ENCODE assay signal across 8 cellular contexts in genomic region chr9:100473271-100474081, GRCh38. TPM values are rescaled to one million over a fixed set of nuclear protein-coding genes. Genes with fewer than 3 reads are reported as not detected.
DNase-seq lines count a peak whose midpoint lies in the region; ATAC-seq, FAIRE-seq and TF ChIP-seq lines count a peak whose summit lies in the region.

No MANE protein-coding gene starts in this region.

- FAIRE-seq in HTR-8/SVneo (lab: Jason Lieb, UNC): no peak

- intact Hi-C loops in Calu3 (cut with micrococcal nuclease; ENCODE audit: unreplicated experiment) (no loop called here), left colon (cut with DNase I, micrococcal nuclease) (no loop called here)

- peak overlapping the region; percentile 75 for H3K4me3 Mint-ChIP-seq in Calu3 (ENCODE audit: low read depth, unreplicated experiment)

- no TSS peak for BruUV-seq in Calu3 (replicated peaks; lab: Mats Ljungman, UMichigan)

- H3K9me3 Mint-ChIP-seq in Calu3 (ENCODE audit: low read depth, unreplicated experiment): no peaks in the 10 kb centered on the region

- peak overlapping the region; percentile 62 for H3K4me3 ChIP-seq in cardiac fibroblast (replicated peaks in 1 of 2; ENCODE audit: low read depth in 2 of 2, low read length in 2 of 2)

- no peaks in the 10 kb centered on the region for H3K27me3 Mint-ChIP-seq in Calu3 (ENCODE audit: unreplicated experiment)

- ATAC-seq in GM21381 (IDR thresholded peaks at IDR 0.05; ENCODE audit: unreplicated experiment): peak; percentile 75
- ATAC-seq in left colon: peak; percentile 58

- no peak overlapping the region for H3K27ac Mint-ChIP-seq in Calu3 (ENCODE audit: unreplicated experiment)

- H3K36me3 Mint-ChIP-seq in Calu3 (ENCODE audit: insufficient read depth, unreplicated experiment): peaks cover 11% of the 10 kb centered on the region

- CTCF ChIA-PET in Calu3 (lab: Charles Lee): interaction anchor here (0.6 to 0.8 kb wide), 5 partner anchors 12 to 1904 kb away, joined by 3 to 5 read pairs (median 3); no protein-coding TSS in a partner anchor

- DNase-seq in Calu3 (peak; percentile 43), HTR-8/SVneo (ENCODE audit: insufficient read length, low spot score) (peak; percentile 13), T-helper 9 cell (peak; percentile 7), cardiac fibroblast (ENCODE audit: low read depth in 2 of 2) (peak; percentile 22 to 35), left colon (peak in 1 of 2 donors; percentile 17), OCI-M2 (lab: John Stamatoyannopoulos, UW; ENCODE audit: unreplicated experiment) (no peak)
- DNase-seq in stimulated activated CD8-positive, alpha-beta memory T cell treated with anti-CD3 and anti-CD28 coated beads, Interleukin-12 subunit alpha, Interleukin-12 subunit beta, amount 100 ng/mL, for 1 hour (ENCODE audit: low read depth): peak; percentile 6

- H3K4me1 Mint-ChIP-seq in Calu3 (ENCODE audit: low read depth, unreplicated experiment): peaks cover 10% of the 10 kb centered on the region

- TF ChIP-seq CTCF in Calu3 (IDR thresholded peaks at IDR 0.05; ENCODE audit: unreplicated experiment): no peak
- no peak for TF ChIP-seq CTCF in cardiac fibroblast (IDR thresholded peaks at IDR 0.05; ENCODE audit: low read depth, low read length)

RNA-seq across cellular contexts. Expression of gene TMEFF1, which starts 0.5 kb away (rescaled TPM):
- total RNA-seq in Calu3 (2022) (1.7 TPM in 2 replicates), left colon (under 1 TPM in 1 of 2 donors, not detected in 1; 0.50 TPM)

RNA-seq across cellular contexts. Expression of gene MSANTD3, which starts 46.5 kb away (rescaled TPM):
- total RNA-seq in Calu3 (2022) (16.3 and 23.5 TPM in 2 replicates), left colon (1 to 10 TPM; 9.2 to 9.8 TPM)
